ENCODE assay signal across 17 cellular contexts in genomic region chr6:124822118-124822746, GRCh38.
DNase-seq lines count a peak whose midpoint lies in the region; ATAC-seq and TF ChIP-seq lines count a peak whose summit lies in the region.
"Had no signal": no experiment of that assay in that cellular context is flagged by ENCODE, and none has a peak within 500 bp of the region (broad histone marks: within the 10 kb centered on the region; RNA-seq: fewer than 3 reads in every experiment).

No MANE protein-coding gene starts in this region.

- no peaks in the 10 kb centered on the region for H3K27me3 ChIP-seq in rectal smooth muscle tissue (ENCODE audit: control insufficient read depth, insufficient read depth, low read length)
- H3K27me3 ChIP-seq in upper lobe of left lung, result no peaks in the 10 kb centered on the region

- peak overlapping the region in 4 of 7 donors; percentile 15 to 43 (median 42) for H3K27ac Mint-ChIP-seq in CD14-positive monocyte
- H3K27ac Mint-ChIP-seq: CD4-positive, alpha-beta T cell had no signal

- no peak for TF ChIP-seq EP300 in upper lobe of left lung (IDR thresholded peaks at IDR 0.05)

- no peak overlapping the region for H3K9ac ChIP-seq in rectal smooth muscle tissue (ENCODE audit: low read length)
- H3K9ac ChIP-seq: SK-N-SH had no signal

- H3K36me3 Mint-ChIP-seq in CD14-positive monocyte, result no peaks in the 10 kb centered on the region

- H3K4me3 Mint-ChIP-seq in CD14-positive monocyte, result no peak overlapping the region
- H3K4me3 Mint-ChIP-seq: CD4-positive, alpha-beta T cell had no signal

- H3K27ac ChIP-seq in rectal smooth muscle tissue (ENCODE audit: low read depth, low read length), result peak overlapping the region; percentile 32
- no peak overlapping the region for H3K27ac ChIP-seq in upper lobe of left lung

- no peak for TF ChIP-seq POLR2A in upper lobe of left lung (IDR thresholded peaks at IDR 0.05)

- peaks cover 0 to 2% (median 0%) of the 10 kb centered on the region in 7 donors for H3K9me3 Mint-ChIP-seq in CD14-positive monocyte
- H3K9me3 Mint-ChIP-seq: CD4-positive, alpha-beta T cell had no signal

- intact Hi-C loops in CD14-positive monocyte (cut with micrococcal nuclease), result no loop called here

- no peaks in the 10 kb centered on the region for H3K36me3 ChIP-seq in rectal smooth muscle tissue (ENCODE audit: control insufficient read depth, insufficient read depth, low read length)
- no peaks in the 10 kb centered on the region for H3K36me3 ChIP-seq in upper lobe of left lung

- 100% methylated on average over 1 of the region's 1 CpG for WGBS in upper lobe of left lung, 2 donors

- H3K4me1 ChIP-seq in rectal smooth muscle tissue (ENCODE audit: control insufficient read depth, insufficient read depth, low read length) (peaks cover 11% of the 10 kb centered on the region), upper lobe of left lung (no peaks in the 10 kb centered on the region)

- peaks cover 33% of the 10 kb centered on the region for H3K4me1 Mint-ChIP-seq in CD14-positive monocyte

- H3K4me3 ChIP-seq in rectal smooth muscle tissue (ENCODE audit: low read length), result no peak overlapping the region
- H3K4me3 ChIP-seq in upper lobe of left lung, result no peak overlapping the region
- H3K4me3 ChIP-seq: K562 had no signal

- DNase-seq in CD14-positive monocyte (ENCODE audit: low spot score), result no peak
- peak; percentile 57 for DNase-seq in MV-4-11 (lab: John Stamatoyannopoulos, UW)
- peak; percentile 26 for DNase-seq in left kidney (ENCODE audit: low read depth, low spot score)
- no peak for DNase-seq in upper lobe of left lung
- DNase-seq in stimulated activated CD8-positive, alpha-beta memory T cell treated with anti-CD3 and anti-CD28 coated beads, Interleukin-4, amount 100 ng/mL, for 48 hours, result no peak
- DNase-seq: CD4-positive, alpha-beta T cell; Kasumi-1; NCI-H1105; NCI-H146; NCI-H2029; NCI-H524 treated with DMSO at 0.1 percent for 48 hours; SK-N-SH; SW 1271 had no signal

- TF ChIP-seq CTCF in CD14-positive monocyte (IDR thresholded peaks at IDR 0.05), result no peak
- TF ChIP-seq CTCF in upper lobe of left lung (IDR thresholded peaks at IDR 0.05), result no peak

- no peaks in the 10 kb centered on the region for H3K27me3 Mint-ChIP-seq in CD14-positive monocyte (ENCODE audit: low read depth in 3 of 3)
- H3K27me3 Mint-ChIP-seq: CD4-positive, alpha-beta T cell had no signal

- ATAC-seq in HG03097 (IDR thresholded peaks at IDR 0.05; ENCODE audit: low FRiP score, unreplicated experiment) (no peak), upper lobe of left lung (ENCODE audit: low FRiP score in 2 of 2) (no peak)
- ATAC-seq: HCT116, K562 had no signal

- no peaks in the 10 kb centered on the region for H3K9me3 ChIP-seq in upper lobe of left lung
- H3K9me3 ChIP-seq: SK-N-SH had no signal

Comparison
In these comparisons a context has a peak if more than half of its experiments do, and no peak if none do; other contexts are left out.
1. DNase-seq: peak in MV-4-11 (single experiment) and left kidney (single experiment); none in CD14-positive monocyte (single experiment), upper lobe of left lung (0 of 2) and stimulated activated CD8-positive, alpha-beta memory T cell treated with anti-CD3 and anti-CD28 coated beads, Interleukin-4, amount 100 ng/mL, for 48 hours (single experiment).